Comparison of ENCODE assay signal across 31 cellular contexts in genomic region chr11:113021111-113021510, GRCh38.
"Had no signal": no experiment of that assay in that cellular context is flagged by ENCODE, and none has a peak within 500 bp of the region (broad histone marks: within the 10 kb centered on the region; RNA-seq: fewer than 3 reads in every experiment).

No MANE protein-coding gene starts in this region.

- H3K4me1 ChIP-seq: neural progenitor cell, parathyroid adenoma, psoas muscle, right lobe of liver, spleen, suprapubic skin, testis, tibial artery, transverse colon, upper lobe of right lung, uterus had no signal

- H3K36me3 ChIP-seq: neural progenitor cell, ovary, right lobe of liver, sigmoid colon, spleen, suprapubic skin, tibial artery, transverse colon, upper lobe of right lung, uterus had no signal

- DNase-seq: naive thymus-derived CD4-positive, alpha-beta T cell; natural killer cell; occipital lobe; ovary; posterior cingulate gyrus; psoas muscle; right cardiac atrium; right lobe of liver; sigmoid colon; small intestine; spleen; stimulated activated CD4-positive, alpha-beta T cell treated with anti-CD3 and anti-CD28 coated beads, Interleukin-12 subunit alpha, Interleukin-12 subunit beta, amount 100 ng/mL, for 4 hours; stimulated activated CD4-positive, alpha-beta T cell treated with anti-CD3 and anti-CD28 coated beads, Interleukin-1b, Interleukin-23, amount 100 ng/mL, for 48 hours; stimulated activated CD4-positive, alpha-beta T cell treated with anti-CD3 and anti-CD28 coated beads, Interleukin-4, amount 100 ng/mL, for 1 hour; stimulated activated CD4-positive, alpha-beta T cell treated with anti-CD3 and anti-CD28 coated beads, Interleukin-4, amount 100 ng/mL, for 4 hours; stimulated activated CD8-positive, alpha-beta memory T cell treated with anti-CD3 and anti-CD28 coated beads, Interleukin-4, amount 100 ng/mL, for 48 hours; stimulated activated naive CD4-positive, alpha-beta T cell; stimulated activated naive CD8-positive, alpha-beta T cell treated with anti-CD3 and anti-CD28 coated beads, Interleukin-15, amount 100 ng/mL, for 72 hours; stimulated activated naive CD8-positive, alpha-beta T cell treated with anti-CD3 and anti-CD28 coated beads, Interleukin-15, Interleukin-2, amounts not matched to agents 100 U/mL and 50 U/mL, for 24 hours; substantia nigra; testis; tibial artery; transverse colon; upper lobe of right lung; uterus had no signal

- H3K9me3 ChIP-seq: ovary, psoas muscle, right lobe of liver, sigmoid colon, spleen, suprapubic skin, testis, tibial artery, transverse colon, upper lobe of right lung, uterus had no signal

- H3K36me3 Mint-ChIP-seq: naive thymus-derived CD4-positive, alpha-beta T cell; natural killer cell; neural progenitor cell; type B pancreatic cell had no signal

- H3K27ac Mint-ChIP-seq: naive thymus-derived CD4-positive, alpha-beta T cell; natural killer cell; nephron; neural progenitor cell; progenitor cell of endocrine pancreas; stimulated activated naive CD8-positive, alpha-beta T cell treated with anti-CD3 and anti-CD28 coated beads, Interleukin-15, amount 100 ng/mL, for 72 hours; type B pancreatic cell had no signal

- H3K27me3 Mint-ChIP-seq: stimulated activated naive CD8-positive, alpha-beta T cell treated with anti-CD3 and anti-CD28 coated beads, Interleukin-15, amount 100 ng/mL, for 72 hours; type B pancreatic cell had no signal

- H3K4me3 ChIP-seq: neural progenitor cell, ovary, psoas muscle, right lobe of liver, sigmoid colon, spleen, suprapubic skin, testis, tibial artery, transverse colon, upper lobe of right lung, uterus had no signal

- H3K27me3 ChIP-seq: neural progenitor cell, ovary, right lobe of liver, sigmoid colon, spleen, suprapubic skin, testis, tibial artery, upper lobe of right lung, uterus had no signal

- ATAC-seq: naive thymus-derived CD4-positive, alpha-beta T cell; natural killer cell; psoas muscle; right cardiac atrium; right lobe of liver; stimulated activated naive CD8-positive, alpha-beta T cell treated with anti-CD3 and anti-CD28 coated beads, Interleukin-15, amount 100 ng/mL, for 72 hours; stimulated activated naive CD8-positive, alpha-beta T cell treated with anti-CD3 and anti-CD28 coated beads, Interleukin-15, Interleukin-2, amounts not matched to agents 100 U/mL and 50 U/mL, for 24 hours; upper lobe of right lung had no signal

- H3K27ac ChIP-seq: neural progenitor cell, ovary, parathyroid adenoma, psoas muscle, right lobe of liver, sigmoid colon, spleen, suprapubic skin, testis, tibial artery, transverse colon, upper lobe of right lung, uterus had no signal

- H3K4me3 Mint-ChIP-seq: naive thymus-derived CD4-positive, alpha-beta T cell; natural killer cell; nephron; neural progenitor cell; stimulated activated naive CD8-positive, alpha-beta T cell treated with anti-CD3 and anti-CD28 coated beads, Interleukin-15, amount 100 ng/mL, for 72 hours; type B pancreatic cell had no signal

- H3K9me3 Mint-ChIP-seq: naive thymus-derived CD4-positive, alpha-beta T cell; natural killer cell; nephron; neural progenitor cell; stimulated activated naive CD8-positive, alpha-beta T cell treated with anti-CD3 and anti-CD28 coated beads, Interleukin-15, amount 100 ng/mL, for 72 hours had no signal

- H3K4me1 Mint-ChIP-seq: neural progenitor cell; stimulated activated naive CD8-positive, alpha-beta T cell treated with anti-CD3 and anti-CD28 coated beads, Interleukin-15, amount 100 ng/mL, for 72 hours had no signal
